In the genomic region with DNA sequence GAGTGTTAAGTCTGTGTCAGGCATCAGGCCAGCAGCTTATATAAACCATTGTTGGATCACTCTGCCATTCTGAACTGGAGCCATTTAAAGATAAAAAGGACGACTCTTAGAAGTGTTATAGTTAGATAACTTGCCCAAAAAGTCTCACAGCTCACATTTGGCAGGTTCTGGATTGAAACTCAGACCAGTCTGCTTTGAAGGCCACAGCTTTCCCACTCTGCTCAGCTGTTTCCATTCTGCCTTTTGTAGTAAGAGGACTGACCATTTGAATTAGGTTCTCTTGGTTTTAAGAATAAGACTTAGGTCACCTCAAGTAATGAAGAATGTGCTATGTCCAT, we compare ENCODE assay signal across 11 cellular contexts.
DNase-seq lines count a peak whose midpoint lies in the region; ATAC-seq and TF ChIP-seq lines count a peak whose summit lies in the region.
"Had no signal": no experiment of that assay in that cellular context is flagged by ENCODE, and none has a peak within 500 bp of the region (broad histone marks: within the 10 kb centered on the region; RNA-seq: fewer than 3 reads in every experiment).

No MANE protein-coding gene starts in this region.

- TF ChIP-seq CTCF in heart right ventricle (IDR thresholded peaks at IDR 0.05) (no peak), right lobe of liver (IDR thresholded peaks at IDR 0.05) (no peak), uterus (IDR thresholded peaks at IDR 0.05) (no peak)

- H3K9me3 ChIP-seq in heart right ventricle (no peaks in the 10 kb centered on the region), right lobe of liver (no peaks in the 10 kb centered on the region), uterus (no peaks in the 10 kb centered on the region)
- H3K9me3 ChIP-seq: pancreas had no signal

- peaks cover 6 to 39% (median 18%) of the 10 kb centered on the region in 9 donors for H3K4me1 ChIP-seq in heart right ventricle
- H3K4me1 ChIP-seq in right lobe of liver = peaks cover 0 to 10% (median 5%) of the 10 kb centered on the region in 4 donors
- H3K4me1 ChIP-seq in uterus = peaks cover 0 to 4% of the 10 kb centered on the region in 2 donors

- TF ChIP-seq POLR2A in right lobe of liver (IDR thresholded peaks at IDR 0.05) (no peak), uterus (IDR thresholded peaks at IDR 0.05) (no peak)

- intact Hi-C loops in Right ventricle myocardium inferior (cut with DNase I) = no loop called here
- intact Hi-C loops in heart right ventricle (cut with DNase I) = no loop called here
- intact Hi-C loops in activated CD4-positive, alpha-beta memory T cell treated with anti-CD3 and anti-CD28 coated beads for 36 hours (cut with micrococcal nuclease) = loop anchor here (2.0 kb wide), 2 partner anchors 58 to 120 kb away; no protein-coding TSS in a partner anchor
- intact Hi-C loops in right lobe of liver (cut with DNase I) = no loop called here
- intact Hi-C loops in uterus (cut with DNase I; ENCODE audit: low total_unique reads) = no loop called here

- POLR2A ChIA-PET in activated CD4-positive, alpha-beta memory T cell treated with anti-CD3 and anti-CD28 coated beads for 36 hours (lab: Charles Lee) = interaction anchor here (0.8 to 1.7 kb wide), 7 partner anchors 7 to 65 kb away, joined by 3 to 6 read pairs (median 4); no protein-coding TSS in a partner anchor

- peak overlapping the region in 5 of 10 donors; percentile 28 to 78 (median 57) for H3K27ac ChIP-seq in heart right ventricle
- H3K27ac ChIP-seq in right lobe of liver = peak overlapping the region in 2 of 3 donors; percentile 16 to 42
- H3K27ac ChIP-seq in uterus = peak overlapping the region; percentile 9 to 58

- H3K4me3 ChIP-seq in heart right ventricle (no peak overlapping the region), right lobe of liver (no peak overlapping the region), uterus (no peak overlapping the region)
- H3K4me3 ChIP-seq: pancreas had no signal

- H3K4me1 Mint-ChIP-seq in activated CD4-positive, alpha-beta memory T cell treated with anti-CD3 and anti-CD28 coated beads for 36 hours (ENCODE audit: low read depth) = peaks cover 81% of the 10 kb centered on the region

- H3K9me3 Mint-ChIP-seq in activated CD4-positive, alpha-beta memory T cell treated with anti-CD3 and anti-CD28 coated beads for 36 hours = no peaks in the 10 kb centered on the region

- H3K27me3 ChIP-seq in heart right ventricle (no peaks in the 10 kb centered on the region), right lobe of liver (no peaks in the 10 kb centered on the region), uterus (no peaks in the 10 kb centered on the region)
- H3K27me3 ChIP-seq: pancreas had no signal

- 0 to 5% methylated on average over 1 of the region's 1 CpG for WGBS in heart right ventricle, 2 donors
- 0% methylated on average over 1 of the region's 1 CpG for WGBS in right lobe of liver (ENCODE audit: insufficient coverage, low coverage, low lambda C conversion rate, missing lambda C conversion rate)

- CTCF ChIA-PET in activated CD4-positive, alpha-beta memory T cell treated with anti-CD3 and anti-CD28 coated beads for 36 hours (lab: Charles Lee) = interaction anchor here (0.6 to 1.1 kb wide), 4 partner anchors 51 to 245 kb away, joined by 3 to 4 read pairs (median 3); no protein-coding TSS in a partner anchor

- no peaks in the 10 kb centered on the region for H3K36me3 Mint-ChIP-seq in activated CD4-positive, alpha-beta memory T cell treated with anti-CD3 and anti-CD28 coated beads for 36 hours

- DNase-seq in Right ventricle myocardium inferior (ENCODE audit: missing footprints) = no peak
- DNase-seq in heart right ventricle = no peak
- DNase-seq in activated CD4-positive, alpha-beta memory T cell treated with anti-CD3 and anti-CD28 coated beads for 36 hours = no peak
- peak in 1 of 3 donors; percentile 54 for DNase-seq in right lobe of liver
- DNase-seq in uterus = no peak
- no peak for DNase-seq in activated gamma-delta T cell (lab: John Stamatoyannopoulos, UW)
- no peak for DNase-seq in COR-L47 (lab: John Stamatoyannopoulos, UW)
- DNase-seq: NCI-H2081 treated with DMSO at 0.1 percent for 48 hours, T1000 had no signal

- H3K36me3 ChIP-seq in heart right ventricle (no peaks in the 10 kb centered on the region), right lobe of liver (no peaks in the 10 kb centered on the region), uterus (no peaks in the 10 kb centered on the region)
- H3K36me3 ChIP-seq: pancreas had no signal

- H3K27me3 Mint-ChIP-seq in activated CD4-positive, alpha-beta memory T cell treated with anti-CD3 and anti-CD28 coated beads for 36 hours = no peaks in the 10 kb centered on the region

- peak overlapping the region; percentile 95 for H3K27ac Mint-ChIP-seq in activated CD4-positive, alpha-beta memory T cell treated with anti-CD3 and anti-CD28 coated beads for 36 hours

- ATAC-seq in Right ventricle myocardium inferior (peak; percentile 18), heart right ventricle (no peak), right lobe of liver (peak in 1 of 4 donors; percentile 36), GM21576 (IDR thresholded peaks at IDR 0.05; ENCODE audit: unreplicated experiment) (no peak)

- peak overlapping the region; percentile 33 for H3K4me3 Mint-ChIP-seq in activated CD4-positive, alpha-beta memory T cell treated with anti-CD3 and anti-CD28 coated beads for 36 hours
